In genomic region chr2:238290079-238290478, GRCh38 we compare ENCODE assay signal across 8 cellular contexts. TPM values are rescaled to one million over a fixed set of nuclear protein-coding genes. Genes with fewer than 3 reads are reported as not detected.
DNase-seq lines count a peak whose midpoint lies in the region; ATAC-seq and TF ChIP-seq lines count a peak whose summit lies in the region.

No MANE protein-coding gene starts in this region.

- CTCF ChIA-PET in activated B cell treated with CpG ODN at 0.5 μM for 24 hours (lab: Charles Lee): no interaction called here

- H3K27ac Mint-ChIP-seq in activated B cell treated with CpG ODN at 0.5 μM for 24 hours: peak overlapping the region; percentile 94

- no peaks in the 10 kb centered on the region for H3K36me3 Mint-ChIP-seq in activated B cell treated with CpG ODN at 0.5 μM for 24 hours (ENCODE audit: low read depth)

- peak overlapping the region; percentile 93 for H3K4me3 Mint-ChIP-seq in activated B cell treated with CpG ODN at 0.5 μM for 24 hours

- no peak for ATAC-seq in activated B cell treated with CpG ODN at 0.5 μM for 24 hours (ENCODE audit: low read depth)
- ATAC-seq in foreskin keratinocyte: peak; percentile 62
- no peak for ATAC-seq in GM18498 (IDR thresholded peaks at IDR 0.05; ENCODE audit: unreplicated experiment)

- no peaks in the 10 kb centered on the region for H3K27me3 Mint-ChIP-seq in activated B cell treated with CpG ODN at 0.5 μM for 24 hours

- TF ChIP-seq CTCF in activated B cell treated with CpG ODN at 0.5 μM for 24 hours (IDR thresholded peaks at IDR 0.05) (no peak), foreskin keratinocyte (conservative IDR thresholded peaks at IDR 0.05) (peak; percentile 1)

- H3K9me3 Mint-ChIP-seq in activated B cell treated with CpG ODN at 0.5 μM for 24 hours: no peaks in the 10 kb centered on the region

- peaks cover 30% of the 10 kb centered on the region for H3K4me1 Mint-ChIP-seq in activated B cell treated with CpG ODN at 0.5 μM for 24 hours

- POLR2A ChIA-PET in activated B cell treated with CpG ODN at 0.5 μM for 24 hours (lab: Charles Lee): interaction anchor here (0.6 to 1.4 kb wide), 2 partner anchors 31 to 1735 kb away, joined by 3 to 5 read pairs; partner anchors contain the start of gene NDUFA10

- no peaks in the 10 kb centered on the region for H3K27me3 ChIP-seq in foreskin keratinocyte

- H3K4me1 ChIP-seq in foreskin keratinocyte: peaks cover 32% of the 10 kb centered on the region

- peak; percentile 20 for DNase-seq in stimulated activated CD4-positive, alpha-beta T cell treated with anti-CD3 and anti-CD28 coated beads, Interleukin-1b, Interleukin-23, amount 100 ng/mL, for 48 hours
- no peak for DNase-seq in stimulated activated CD4-positive, alpha-beta T cell treated with anti-CD3 and anti-CD28 coated beads, Interleukin-4, amount 100 ng/mL, for 24 hours
- no peak for DNase-seq in activated B cell treated with CpG ODN at 0.5 μM for 24 hours
- DNase-seq in foreskin keratinocyte: peak; percentile 98
- DNase-seq in putamen (ENCODE audit: low spot score): peak; percentile 75
- DNase-seq in cortex of kidney (lab: John Stamatoyannopoulos, UW): no peak
- no peak for DNase-seq in NCI-H524 treated with DMSO at 0.1 percent for 48 hours (lab: John Stamatoyannopoulos, UW)

- H3K27ac ChIP-seq in foreskin keratinocyte: peak overlapping the region; percentile 98

- intact Hi-C loops in activated B cell treated with CpG ODN at 0.5 μM for 24 hours (cut with micrococcal nuclease): no loop called here

RNA-seq across cellular contexts. Expression of gene PER2, which starts 1.7 kb away (rescaled TPM):
- 15.8 and 16.6 TPM in 2 replicates for total RNA-seq in activated B cell treated with CpG ODN at 0.5 μM for 24 hours
- 2.2 and 3.7 TPM in 2 replicates for total RNA-seq in foreskin keratinocyte
- 0.48 and 1.0 TPM in 2 replicates for polyA plus RNA-seq in foreskin keratinocyte

RNA-seq across cellular contexts. Expression of gene TRAF3IP1, which starts 30.2 kb away (rescaled TPM):
- total RNA-seq in activated B cell treated with CpG ODN at 0.5 μM for 24 hours (9.5 and 9.9 TPM in 2 replicates), foreskin keratinocyte (9.2 and 11.2 TPM in 2 replicates)
- polyA plus RNA-seq in foreskin keratinocyte: 4.3 and 5.0 TPM in 2 replicates

RNA-seq across cellular contexts. Expression of gene HES6, which starts 50.2 kb away (rescaled TPM):
- total RNA-seq in activated B cell treated with CpG ODN at 0.5 μM for 24 hours (4.4 and 5.0 TPM in 2 replicates), foreskin keratinocyte (3.2 and 3.4 TPM in 2 replicates)
- 5.1 and 5.4 TPM in 2 replicates for polyA plus RNA-seq in foreskin keratinocyte

Comparison
In these comparisons a context has a peak if more than half of its experiments do, and no peak if none do; other contexts are left out.
1. DNase-seq: peak in stimulated activated CD4-positive, alpha-beta T cell treated with anti-CD3 and anti-CD28 coated beads, Interleukin-1b, Interleukin-23, amount 100 ng/mL, for 48 hours (single experiment), foreskin keratinocyte (2 of 2) and putamen (single experiment); none in stimulated activated CD4-positive, alpha-beta T cell treated with anti-CD3 and anti-CD28 coated beads, Interleukin-4, amount 100 ng/mL, for 24 hours (single experiment), activated B cell treated with CpG ODN at 0.5 μM for 24 hours (single experiment), cortex of kidney (single experiment) and NCI-H524 treated with DMSO at 0.1 percent for 48 hours (single experiment).